20 cellular contexts compared by ENCODE assay signal in genomic region chr16:28835864-28836760, GRCh38. TPM values are rescaled to one million over a fixed set of nuclear protein-coding genes. Genes with fewer than 3 reads are reported as not detected.
DNase-seq lines count a peak whose midpoint lies in the region; ATAC-seq, FAIRE-seq and TF ChIP-seq lines count a peak whose summit lies in the region.
"Had no signal": no experiment of that assay in that cellular context is flagged by ENCODE, and none has a peak within 500 bp of the region (broad histone marks: within the 10 kb centered on the region; RNA-seq: fewer than 3 reads in every experiment).

No MANE protein-coding gene starts in this region.

- H3K4me2 ChIP-seq in HCT116 (ENCODE audit: low read length), result no peak overlapping the region

- no peak for TF ChIP-seq RAD21 in HCT116 (IDR thresholded peaks at IDR 0.05; ENCODE audit: low read depth)

- TF ChIP-seq POLR2A in HCT116 (IDR thresholded peaks at IDR 0.05; ENCODE audit: borderline replicate concordance, extremely low read depth, insufficient read depth, insufficient read length), result no peak

- peaks cover 28% of the 10 kb centered on the region for H3K79me2 ChIP-seq in HCT116 (ENCODE audit: insufficient read depth, low read length)

- H3K4me3 ChIP-seq in HCT116 (replicated peaks in 1 of 2; ENCODE audit: low read depth in 1 of 2, low read length in 2 of 2), result no peak overlapping the region
- H3K4me3 ChIP-seq: GM23248 had no signal

- no peak overlapping the region for H3K27ac ChIP-seq in HCT116 (ENCODE audit: low read depth, low read length)
- H3K27ac ChIP-seq: C4-2B, GM23248 had no signal

- H3K27me3 ChIP-seq in HCT116 (ENCODE audit: insufficient read depth, low read length), result no peaks in the 10 kb centered on the region

- H3K4me1 Mint-ChIP-seq in activated naive CD8-positive, alpha-beta T cell treated with anti-CD3 and anti-CD28 coated beads for 36 hours, result peaks cover 9% of the 10 kb centered on the region
- H3K4me1 Mint-ChIP-seq in activated naive CD8-positive, alpha-beta T cell treated with anti-CD3 and anti-CD28 coated beads, Interleukin-2, amount 50 U/mL, for 24 hours, result peaks cover 8% of the 10 kb centered on the region
- peaks cover 2 to 6% of the 10 kb centered on the region in 2 donors for H3K4me1 Mint-ChIP-seq in effector memory CD8-positive, alpha-beta T cell (ENCODE audit: low read depth in 2 of 2)

- no peak overlapping the region for H2AFZ ChIP-seq in HCT116 (ENCODE audit: low read depth, low read length, poor library complexity, severe bottlenecking)
- H2AFZ ChIP-seq: GM23248 had no signal

- CTCF ChIA-PET in HCT116 (lab: Charles Lee), result no interaction called here

- peaks cover 53 to 55% of the 10 kb centered on the region in 2 experiments for H3K36me3 ChIP-seq in HCT116 (ENCODE audit: control insufficient read depth in 1 of 2, insufficient read depth in 2 of 2, low read length in 2 of 2)

- no peak for FAIRE-seq in HTR-8/SVneo (lab: Jason Lieb, UNC)
- FAIRE-seq: A204.1, GM19239 had no signal

- no peak for DNase-seq in activated naive CD8-positive, alpha-beta T cell treated with anti-CD3 and anti-CD28 coated beads for 36 hours
- DNase-seq in activated naive CD8-positive, alpha-beta T cell treated with anti-CD3 and anti-CD28 coated beads, Interleukin-2, amount 50 U/mL, for 24 hours, result no peak
- DNase-seq in HCT116 (ENCODE audit: low read depth, low spot score) (no peak), sciatic nerve (ENCODE audit: low spot score) (no peak), HTR-8/SVneo (ENCODE audit: insufficient read length, low spot score) (no peak)
- no peak for DNase-seq in effector memory CD8-positive, alpha-beta T cell
- no peak for DNase-seq in central memory CD4-positive, alpha-beta T cell
- no peak for DNase-seq in stimulated activated CD4-positive, alpha-beta T cell treated with anti-CD3 and anti-CD28 coated beads, Interleukin-2, amount 100 ng/mL, for 24 hours
- DNase-seq: DMS153, EL, GM23248, MV-4-11, NCI-H1436, NCI-H2029 treated with DMSO at 0.1 percent for 48 hours, NCI-H510A, SHP77 had no signal

- POLR2A ChIA-PET in HCT116 (lab: Charles Lee), result interaction anchor here (1.0 kb wide), 1 partner anchor 9 kb away, joined by 4 read pairs; the partner anchor contains the start of gene TUFM

- TF ChIP-seq CTCF in HCT116 (IDR thresholded peaks at IDR 0.05 in 2 of 3, conservative IDR thresholded peaks at IDR 0.05 in 1 of 3; ENCODE audit: borderline replicate concordance in 1 of 3, insufficient read depth in 1 of 3, low read depth in 2 of 3, low read length in 2 of 3), result no peak

- H3K9ac ChIP-seq in HCT116 (ENCODE audit: low read length), result no peak overlapping the region
- H3K9ac ChIP-seq: GM23248 had no signal

- H3K9me3 Mint-ChIP-seq in activated naive CD8-positive, alpha-beta T cell treated with anti-CD3 and anti-CD28 coated beads for 36 hours, result no peaks in the 10 kb centered on the region
- H3K9me3 Mint-ChIP-seq in activated naive CD8-positive, alpha-beta T cell treated with anti-CD3 and anti-CD28 coated beads, Interleukin-2, amount 50 U/mL, for 24 hours, result no peaks in the 10 kb centered on the region
- H3K9me3 Mint-ChIP-seq in effector memory CD8-positive, alpha-beta T cell, result no peaks in the 10 kb centered on the region
- H3K9me3 Mint-ChIP-seq: IgD-negative memory B cell had no signal

- no peak overlapping the region for H3K4me3 Mint-ChIP-seq in activated naive CD8-positive, alpha-beta T cell treated with anti-CD3 and anti-CD28 coated beads for 36 hours
- H3K4me3 Mint-ChIP-seq in activated naive CD8-positive, alpha-beta T cell treated with anti-CD3 and anti-CD28 coated beads, Interleukin-2, amount 50 U/mL, for 24 hours, result no peak overlapping the region
- no peak overlapping the region for H3K4me3 Mint-ChIP-seq in effector memory CD8-positive, alpha-beta T cell
- H3K4me3 Mint-ChIP-seq: IgD-negative memory B cell had no signal

- peaks cover 53% of the 10 kb centered on the region for H3K36me3 Mint-ChIP-seq in activated naive CD8-positive, alpha-beta T cell treated with anti-CD3 and anti-CD28 coated beads for 36 hours
- peaks cover 61% of the 10 kb centered on the region for H3K36me3 Mint-ChIP-seq in activated naive CD8-positive, alpha-beta T cell treated with anti-CD3 and anti-CD28 coated beads, Interleukin-2, amount 50 U/mL, for 24 hours (ENCODE audit: low read depth)
- peaks cover 83% of the 10 kb centered on the region for H3K36me3 Mint-ChIP-seq in effector memory CD8-positive, alpha-beta T cell (ENCODE audit: insufficient read depth)

- no peaks in the 10 kb centered on the region for H3K4me1 ChIP-seq in HCT116 (ENCODE audit: control insufficient read depth in 1 of 2, insufficient read depth in 2 of 2, low read length in 2 of 2)

- H4K20me1 ChIP-seq in HCT116 (ENCODE audit: insufficient read depth), result no peaks in the 10 kb centered on the region

- BruUV-seq in HCT116 (replicated peaks; lab: Mats Ljungman, UMichigan), result no TSS peak

- intact Hi-C loops in HCT116 (cut with micrococcal nuclease) (no loop called here), sciatic nerve (cut with DNase I) (no loop called here)

- ATAC-seq in activated naive CD8-positive, alpha-beta T cell treated with anti-CD3 and anti-CD28 coated beads, Interleukin-2, amount 50 U/mL, for 24 hours, result no peak
- ATAC-seq in HCT116, result peak; percentile 30; the same call in 1 of the 2 replicates
- no peak for ATAC-seq in effector memory CD8-positive, alpha-beta T cell (replicated peaks)
- peak; percentile 10 for ATAC-seq in sciatic nerve

- RAD21 ChIA-PET in HCT116 (lab: Charles Lee; ENCODE audit: low non-redundant PET in 1 of 2, low total read pairs in 2 of 2, uncharacterized antibody in 2 of 2, unreplicated experiment in 2 of 2), result no interaction called here

- H3K9me2 ChIP-seq in HCT116 (ENCODE audit: insufficient read depth), result no peaks in the 10 kb centered on the region

- H3K27ac Mint-ChIP-seq in activated naive CD8-positive, alpha-beta T cell treated with anti-CD3 and anti-CD28 coated beads for 36 hours, result peak overlapping the region; percentile 42
- H3K27ac Mint-ChIP-seq in activated naive CD8-positive, alpha-beta T cell treated with anti-CD3 and anti-CD28 coated beads, Interleukin-2, amount 50 U/mL, for 24 hours, result no peak overlapping the region
- peak overlapping the region; percentile 31 to 88 for H3K27ac Mint-ChIP-seq in effector memory CD8-positive, alpha-beta T cell
- H3K27ac Mint-ChIP-seq: IgD-negative memory B cell had no signal

- no peaks in the 10 kb centered on the region for H3K9me3 ChIP-seq in HCT116 (ENCODE audit: control insufficient read depth in 1 of 2, insufficient read depth in 1 of 2, low read depth in 1 of 2, low read length in 2 of 2)

- no peaks in the 10 kb centered on the region for H3K27me3 Mint-ChIP-seq in activated naive CD8-positive, alpha-beta T cell treated with anti-CD3 and anti-CD28 coated beads for 36 hours
- no peaks in the 10 kb centered on the region for H3K27me3 Mint-ChIP-seq in activated naive CD8-positive, alpha-beta T cell treated with anti-CD3 and anti-CD28 coated beads, Interleukin-2, amount 50 U/mL, for 24 hours
- no peaks in the 10 kb centered on the region for H3K27me3 Mint-ChIP-seq in effector memory CD8-positive, alpha-beta T cell
- H3K27me3 Mint-ChIP-seq: IgD-negative memory B cell had no signal

TF ChIP-seq in HCT116, 20 proteins besides CTCF, POLR2A, EP300 and RAD21 (continues in another document):
- TF ChIP-seq, protein P1, sequence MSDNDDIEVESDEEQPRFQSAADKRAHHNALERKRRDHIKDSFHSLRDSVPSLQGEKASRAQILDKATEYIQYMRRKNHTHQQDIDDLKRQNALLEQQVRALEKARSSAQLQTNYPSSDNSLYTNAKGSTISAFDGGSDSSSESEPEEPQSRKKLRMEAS (IDR thresholded peaks at IDR 0.05), result no peak
- TF ChIP-seq SIN3A (IDR thresholded peaks at IDR 0.05; ENCODE audit: low read depth), result no peak
- TF ChIP-seq EGR1 (IDR thresholded peaks at IDR 0.05; ENCODE audit: low read depth), result no peak
- no peak for TF ChIP-seq ZFX (IDR thresholded peaks at IDR 0.05)
- no peak for TF ChIP-seq CEBPB (IDR thresholded peaks at IDR 0.05; ENCODE audit: low read depth)
- no peak for TF ChIP-seq ELF1 (IDR thresholded peaks at IDR 0.05; ENCODE audit: borderline replicate concordance, low read depth)

RNA-seq across cellular contexts. Expression of gene TUFM, which starts 10.0 kb away (rescaled TPM):
- 100 to 1,000 TPM; 360 to 382 TPM for total RNA-seq in activated naive CD8-positive, alpha-beta T cell treated with anti-CD3 and anti-CD28 coated beads for 36 hours
- total RNA-seq in HCT116 (2021; ENCODE audit: unreplicated experiment), result 361 TPM
- polyA plus RNA-seq in HCT116 (2012), result 328 and 355 TPM in 2 replicates
- total RNA-seq in sciatic nerve, result 69.4 TPM

RNA-seq across cellular contexts. Expression of gene ATXN2L, which starts 13.3 kb away (rescaled TPM):
- total RNA-seq in activated naive CD8-positive, alpha-beta T cell treated with anti-CD3 and anti-CD28 coated beads for 36 hours, result 100 to 1,000 TPM; 296 to 308 TPM
- 264 TPM for total RNA-seq in HCT116 (2021; ENCODE audit: unreplicated experiment)
- polyA plus RNA-seq in HCT116 (2012), result 206 and 231 TPM in 2 replicates
- 116 TPM for total RNA-seq in sciatic nerve

RNA-seq across cellular contexts. Expression of gene SH2B1, which starts 27.5 kb away (rescaled TPM):
- total RNA-seq in activated naive CD8-positive, alpha-beta T cell treated with anti-CD3 and anti-CD28 coated beads for 36 hours, result 10 to 100 TPM; 33.8 to 34.7 TPM
- 47.0 TPM for total RNA-seq in HCT116 (2021; ENCODE audit: unreplicated experiment)
- polyA plus RNA-seq in HCT116 (2012), result 30.7 and 33.6 TPM in 2 replicates
- total RNA-seq in sciatic nerve, result 67.0 TPM

RNA-seq across cellular contexts. Expression of gene ATP2A1, which starts 42.2 kb away (rescaled TPM):
- total RNA-seq in activated naive CD8-positive, alpha-beta T cell treated with anti-CD3 and anti-CD28 coated beads for 36 hours, result 1 to 10 TPM; 2.0 to 2.8 TPM
- total RNA-seq in HCT116 (2021; ENCODE audit: unreplicated experiment) (10.3 TPM), sciatic nerve (0.89 TPM)
- 5.5 and 7.0 TPM in 2 replicates for polyA plus RNA-seq in HCT116 (2012)
- polyA plus RNA-seq: IgD-negative memory B cell had no signal

Comparison
In these comparisons a context has a peak if more than half of its experiments do, and no peak if none do; other contexts are left out.
1. ATAC-seq: peak in HCT116 (single experiment) and sciatic nerve (single experiment); none in activated naive CD8-positive, alpha-beta T cell treated with anti-CD3 and anti-CD28 coated beads, Interleukin-2, amount 50 U/mL, for 24 hours (single experiment) and effector memory CD8-positive, alpha-beta T cell (single experiment).